Comparison of ENCODE assay signal across 1 cellular context in genomic region chr14:90811641-90812040, GRCh38.
TF ChIP-seq lines count a peak whose summit lies in the region.

No MANE protein-coding gene starts in this region.

TF ChIP-seq in H1, 55 proteins besides CTCF, POLR2A, EP300 and RAD21:
- TF ChIP-seq RFX5 (IDR thresholded peaks at IDR 0.05; ENCODE audit: borderline replicate concordance, low read depth, low read length): no peak
- TF ChIP-seq E2F6 (IDR thresholded peaks at IDR 0.05): 0 out of 2 replicates have a peak, but pooled peaks have one; percentile 16
TF ChIP-seq in H1: peak in this region for 1.
